Comparison of ENCODE assay signal across 29 cellular contexts in the genomic region with DNA sequence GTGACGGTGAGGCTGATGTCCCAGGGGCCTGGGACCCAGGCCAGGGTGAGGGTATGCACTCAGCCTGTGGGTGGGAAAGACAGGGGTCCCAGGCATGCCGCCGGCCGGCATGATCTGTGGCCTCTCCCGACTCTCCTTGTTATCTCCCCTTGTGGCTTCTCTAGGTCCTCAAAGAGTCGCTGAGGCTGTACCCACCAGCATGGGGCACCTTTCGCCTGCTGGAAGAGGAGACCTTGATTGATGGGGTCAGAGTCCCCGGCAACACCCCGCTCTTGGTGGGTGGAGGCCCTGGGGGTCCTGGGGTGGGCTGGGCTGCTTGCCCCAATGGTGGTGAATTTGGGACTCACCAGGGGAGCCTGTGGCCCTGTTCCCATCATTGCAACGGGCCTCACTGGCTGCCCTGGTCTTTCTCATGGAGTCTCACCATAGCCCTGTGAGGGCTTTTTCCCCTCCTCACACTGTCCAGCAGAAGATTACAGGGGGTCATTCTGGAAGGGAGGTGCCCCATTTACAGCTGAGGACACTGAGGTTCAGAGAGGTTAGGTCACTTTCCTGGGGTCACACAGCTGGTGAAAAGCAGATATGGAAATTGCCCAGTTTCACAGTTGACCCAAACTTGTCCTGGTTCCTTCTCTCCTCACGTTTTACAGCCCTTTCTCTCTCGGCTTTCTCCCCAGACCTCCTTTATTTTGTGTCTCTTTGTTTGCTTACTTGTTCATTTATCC. TPM values are rescaled to one million over a fixed set of nuclear protein-coding genes. Genes with fewer than 3 reads are reported as not detected.
DNase-seq lines count a peak whose midpoint lies in the region; ATAC-seq and TF ChIP-seq lines count a peak whose summit lies in the region.
"Had no signal": no experiment of that assay in that cellular context is flagged by ENCODE, and none has a peak within 500 bp of the region (broad histone marks: within the 10 kb centered on the region; RNA-seq: fewer than 3 reads in every experiment).

No MANE protein-coding gene starts in this region.

- peaks cover 0 to 5% (median 0%) of the 10 kb centered on the region in 7 donors for H3K27me3 ChIP-seq in heart right ventricle
- H3K27me3 ChIP-seq: transverse colon had no signal

- no peak for ATAC-seq in heart right ventricle
- ATAC-seq in activated CD4-positive, CD25-positive, alpha-beta regulatory T cell treated with anti-CD3 and anti-CD28 coated beads, Interleukin-2, amount 50 U/mL, for 24 hours, result no peak
- ATAC-seq in activated CD8-positive, alpha-beta T cell treated with anti-CD3 and anti-CD28 coated beads, Interleukin-2, amount 10 ng/mL, durations not matched to agents 7 days and 5 days, result no peak
- ATAC-seq: activated naive CD4-positive, alpha-beta T cell treated with anti-CD3 and anti-CD28 coated beads, Interleukin-2, amount 50 U/mL, for 72 hours; left cardiac atrium; stimulated activated effector memory CD8-positive, alpha-beta T cell treated with anti-CD3 and anti-CD28 coated beads, Interleukin-12 subunit alpha, Interleukin-12 subunit beta, amount 100 ng/mL, for 72 hours; T-cell had no signal

- H3K27ac Mint-ChIP-seq in activated CD8-positive, alpha-beta T cell treated with anti-CD3 and anti-CD28 coated beads, Interleukin-2, amount 10 ng/mL, durations not matched to agents 7 days and 5 days, result no peak overlapping the region
- H3K27ac Mint-ChIP-seq: activated CD4-positive, alpha-beta T cell treated with anti-CD3 and anti-CD28 coated beads, Interleukin-2, amount 10 ng/mL, durations not matched to agents 7 days and 5 days; activated naive CD4-positive, alpha-beta T cell treated with anti-CD3 and anti-CD28 coated beads, Interleukin-2, amount 50 U/mL, for 72 hours; CD14-positive monocyte; HFFc6; memory B cell; stimulated activated effector memory CD8-positive, alpha-beta T cell treated with anti-CD3 and anti-CD28 coated beads, Interleukin-12 subunit alpha, Interleukin-12 subunit beta, amount 100 ng/mL, for 72 hours; T-cell had no signal

- CTCF ChIA-PET in activated CD8-positive, alpha-beta T cell treated with anti-CD3 and anti-CD28 coated beads, Interleukin-2, amount 10 ng/mL, durations not matched to agents 7 days and 5 days (lab: Charles Lee), result no interaction called here

- H3K4me1 ChIP-seq in heart right ventricle, result no peaks in the 10 kb centered on the region
- H3K4me1 ChIP-seq: transverse colon had no signal

- no peak for TF ChIP-seq CTCF in heart right ventricle (IDR thresholded peaks at IDR 0.05)

- H3K4me3 ChIP-seq in heart right ventricle, result no peak overlapping the region
- H3K4me3 ChIP-seq: transverse colon had no signal

- POLR2A ChIA-PET in activated CD8-positive, alpha-beta T cell treated with anti-CD3 and anti-CD28 coated beads, Interleukin-2, amount 10 ng/mL, durations not matched to agents 7 days and 5 days (lab: Charles Lee), result no interaction called here

- H3K36me3 Mint-ChIP-seq in activated CD8-positive, alpha-beta T cell treated with anti-CD3 and anti-CD28 coated beads, Interleukin-2, amount 10 ng/mL, durations not matched to agents 7 days and 5 days (ENCODE audit: low read depth), result no peaks in the 10 kb centered on the region
- H3K36me3 Mint-ChIP-seq: activated naive CD4-positive, alpha-beta T cell treated with anti-CD3 and anti-CD28 coated beads, Interleukin-2, amount 50 U/mL, for 72 hours; CD14-positive monocyte; stimulated activated effector memory CD8-positive, alpha-beta T cell treated with anti-CD3 and anti-CD28 coated beads, Interleukin-12 subunit alpha, Interleukin-12 subunit beta, amount 100 ng/mL, for 72 hours; T-cell had no signal

- no peaks in the 10 kb centered on the region for H3K36me3 ChIP-seq in heart right ventricle
- H3K36me3 ChIP-seq: transverse colon had no signal

- H3K9me3 ChIP-seq in heart right ventricle, result no peaks in the 10 kb centered on the region
- H3K9me3 ChIP-seq: transverse colon had no signal

- H3K4me3 Mint-ChIP-seq in activated CD8-positive, alpha-beta T cell treated with anti-CD3 and anti-CD28 coated beads, Interleukin-2, amount 10 ng/mL, durations not matched to agents 7 days and 5 days, result no peak overlapping the region
- H3K4me3 Mint-ChIP-seq: activated CD4-positive, alpha-beta T cell treated with anti-CD3 and anti-CD28 coated beads, Interleukin-2, amount 10 ng/mL, durations not matched to agents 7 days and 5 days; CD14-positive monocyte; HFFc6; memory B cell; stimulated activated effector memory CD8-positive, alpha-beta T cell treated with anti-CD3 and anti-CD28 coated beads, Interleukin-12 subunit alpha, Interleukin-12 subunit beta, amount 100 ng/mL, for 72 hours; T-cell had no signal

- H3K4me1 Mint-ChIP-seq in activated CD8-positive, alpha-beta T cell treated with anti-CD3 and anti-CD28 coated beads, Interleukin-2, amount 10 ng/mL, durations not matched to agents 7 days and 5 days (ENCODE audit: low read depth), result no peaks in the 10 kb centered on the region
- H3K4me1 Mint-ChIP-seq: activated CD4-positive, alpha-beta T cell treated with anti-CD3 and anti-CD28 coated beads, Interleukin-2, amount 10 ng/mL, durations not matched to agents 7 days and 5 days; CD14-positive monocyte; stimulated activated effector memory CD8-positive, alpha-beta T cell treated with anti-CD3 and anti-CD28 coated beads, Interleukin-12 subunit alpha, Interleukin-12 subunit beta, amount 100 ng/mL, for 72 hours; T-cell had no signal

- intact Hi-C loops in cardiac septum (cut with DNase I), result no loop called here
- intact Hi-C loops in heart right ventricle (cut with DNase I), result no loop called here

- WGBS in heart right ventricle, 2 donors, result 91 to 92% methylated on average over 12 of the region's 12 CpGs

- no peak overlapping the region for H3K27ac ChIP-seq in heart right ventricle
- H3K27ac ChIP-seq: epithelial cell of prostate, RWPE1, transverse colon had no signal

- H3K9me3 Mint-ChIP-seq in activated CD8-positive, alpha-beta T cell treated with anti-CD3 and anti-CD28 coated beads, Interleukin-2, amount 10 ng/mL, durations not matched to agents 7 days and 5 days (ENCODE audit: insufficient read depth), result no peaks in the 10 kb centered on the region
- H3K9me3 Mint-ChIP-seq: activated CD4-positive, alpha-beta T cell treated with anti-CD3 and anti-CD28 coated beads, Interleukin-2, amount 10 ng/mL, durations not matched to agents 7 days and 5 days; activated naive CD4-positive, alpha-beta T cell treated with anti-CD3 and anti-CD28 coated beads, Interleukin-2, amount 50 U/mL, for 72 hours; HFFc6; stimulated activated effector memory CD8-positive, alpha-beta T cell treated with anti-CD3 and anti-CD28 coated beads, Interleukin-12 subunit alpha, Interleukin-12 subunit beta, amount 100 ng/mL, for 72 hours; T-cell had no signal

- peak; percentile 62 for DNase-seq in cardiac septum (ENCODE audit: low spot score)
- no peak for DNase-seq in heart right ventricle
- DNase-seq in ecto neural progenitor cell (ENCODE audit: low spot score), result peak; percentile 38
- peak; percentile 84 for DNase-seq in mesenteric fat pad (ENCODE audit: low spot score)
- no peak for DNase-seq in NCI-H128 (lab: John Stamatoyannopoulos, UW; ENCODE audit: unreplicated experiment)
- no peak for DNase-seq in NCI-H526 (lab: John Stamatoyannopoulos, UW)
- no peak for DNase-seq in activated CD8-positive, alpha-beta T cell treated with anti-CD3 and anti-CD28 coated beads, Interleukin-2, amount 10 ng/mL, durations not matched to agents 7 days and 5 days
- DNase-seq: activated CD4-positive, alpha-beta T cell treated with anti-CD3 and anti-CD28 coated beads, Interleukin-2, amount 10 ng/mL, durations not matched to agents 7 days and 5 days; amygdala; Calu3; DMS79 treated with DMSO at 0.1 percent for 48 hours; effector CD4-positive, alpha-beta T cell; GDM1; HFFc6; hypothalamus; left cardiac atrium; NCI-H1092; NCI-H187; transverse colon had no signal

- peaks cover 18% of the 10 kb centered on the region for H3K27me3 Mint-ChIP-seq in activated CD8-positive, alpha-beta T cell treated with anti-CD3 and anti-CD28 coated beads, Interleukin-2, amount 10 ng/mL, durations not matched to agents 7 days and 5 days (ENCODE audit: low read depth)

RNA-seq across cellular contexts. Expression of gene CYP46A1, which starts 37.9 kb away (rescaled TPM):
- total RNA-seq in cardiac septum (5.5 TPM), heart right ventricle (1 to 10 TPM; 2.0 to 6.1 (median 3.9) TPM), mesenteric fat pad (3.1 TPM)
- polyA plus RNA-seq in heart right ventricle, result 1 to 10 TPM; 1.5 to 2.3 TPM
- not detected for total RNA-seq in activated CD8-positive, alpha-beta T cell treated with anti-CD3 and anti-CD28 coated beads, Interleukin-2, amount 10 ng/mL, durations not matched to agents 7 days and 5 days
- total RNA-seq: Calu3, HT-29, SK-MEL-5 had no signal
- polyA plus RNA-seq: CD14-positive monocyte had no signal

Comparison
In these comparisons a context has a peak if more than half of its experiments do, and no peak if none do; other contexts are left out.
1. DNase-seq: peak in cardiac septum (single experiment), ecto neural progenitor cell (single experiment) and mesenteric fat pad (single experiment); none in heart right ventricle (0 of 2), NCI-H128 (single experiment), NCI-H526 (0 of 2) and activated CD8-positive, alpha-beta T cell treated with anti-CD3 and anti-CD28 coated beads, Interleukin-2, amount 10 ng/mL, durations not matched to agents 7 days and 5 days (single experiment).